1 cellular context compared by ENCODE assay signal in the genomic region with DNA sequence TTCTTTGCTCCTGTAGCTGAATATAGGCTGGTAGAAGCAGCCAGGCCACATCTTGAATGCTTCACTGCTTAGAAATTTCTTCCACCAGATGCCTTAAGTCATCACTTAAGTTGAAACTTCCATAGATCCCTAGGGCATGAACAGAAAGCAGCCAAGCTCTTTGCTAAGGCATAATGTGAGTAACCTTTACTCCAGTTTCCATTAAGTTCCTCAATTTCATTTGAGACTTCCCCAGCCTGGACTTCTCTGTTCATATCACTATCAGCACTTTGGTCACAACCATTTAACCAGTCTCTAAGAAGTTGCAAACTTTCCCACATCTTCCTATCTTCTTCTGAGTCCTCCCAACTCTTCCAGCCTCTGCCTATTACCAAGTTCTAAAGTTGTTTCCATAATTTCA.
TF ChIP-seq lines count a peak whose summit lies in the region.

No MANE protein-coding gene starts in this region.

TF ChIP-seq in K562, 482 proteins besides CTCF, POLR2A, EP300 and RAD21 (continued from another document):
- TF ChIP-seq ZNF143 (CRISPR knock-in tag; IDR thresholded peaks at IDR 0.05) (no peak), ESRRB (CRISPR knock-in tag; IDR thresholded peaks at IDR 0.05; ENCODE audit: borderline replicate concordance) (no peak), ZSCAN29 (IDR thresholded peaks at IDR 0.05) (no peak), ADNP (tag; IDR thresholded peaks at IDR 0.05) (no peak), GATA2 (CRISPR knock-in tag; IDR thresholded peaks at IDR 0.05) (no peak), NCOR1 (IDR thresholded peaks at IDR 0.05) (no peak), ZNF445 (CRISPR knock-in tag; IDR thresholded peaks at IDR 0.05; ENCODE audit: low read depth) (no peak)
- TF ChIP-seq, protein P1, sequence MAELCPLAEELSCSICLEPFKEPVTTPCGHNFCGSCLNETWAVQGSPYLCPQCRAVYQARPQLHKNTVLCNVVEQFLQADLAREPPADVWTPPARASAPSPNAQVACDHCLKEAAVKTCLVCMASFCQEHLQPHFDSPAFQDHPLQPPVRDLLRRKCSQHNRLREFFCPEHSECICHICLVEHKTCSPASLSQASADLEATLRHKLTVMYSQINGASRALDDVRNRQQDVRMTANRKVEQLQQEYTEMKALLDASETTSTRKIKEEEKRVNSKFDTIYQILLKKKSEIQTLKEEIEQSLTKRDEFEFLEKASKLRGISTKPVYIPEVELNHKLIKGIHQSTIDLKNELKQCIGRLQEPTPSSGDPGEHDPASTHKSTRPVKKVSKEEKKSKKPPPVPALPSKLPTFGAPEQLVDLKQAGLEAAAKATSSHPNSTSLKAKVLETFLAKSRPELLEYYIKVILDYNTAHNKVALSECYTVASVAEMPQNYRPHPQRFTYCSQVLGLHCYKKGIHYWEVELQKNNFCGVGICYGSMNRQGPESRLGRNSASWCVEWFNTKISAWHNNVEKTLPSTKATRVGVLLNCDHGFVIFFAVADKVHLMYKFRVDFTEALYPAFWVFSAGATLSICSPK (IDR thresholded peaks at IDR 0.05; ENCODE audit: borderline replicate concordance), result no peak
- TF ChIP-seq, protein P2, sequence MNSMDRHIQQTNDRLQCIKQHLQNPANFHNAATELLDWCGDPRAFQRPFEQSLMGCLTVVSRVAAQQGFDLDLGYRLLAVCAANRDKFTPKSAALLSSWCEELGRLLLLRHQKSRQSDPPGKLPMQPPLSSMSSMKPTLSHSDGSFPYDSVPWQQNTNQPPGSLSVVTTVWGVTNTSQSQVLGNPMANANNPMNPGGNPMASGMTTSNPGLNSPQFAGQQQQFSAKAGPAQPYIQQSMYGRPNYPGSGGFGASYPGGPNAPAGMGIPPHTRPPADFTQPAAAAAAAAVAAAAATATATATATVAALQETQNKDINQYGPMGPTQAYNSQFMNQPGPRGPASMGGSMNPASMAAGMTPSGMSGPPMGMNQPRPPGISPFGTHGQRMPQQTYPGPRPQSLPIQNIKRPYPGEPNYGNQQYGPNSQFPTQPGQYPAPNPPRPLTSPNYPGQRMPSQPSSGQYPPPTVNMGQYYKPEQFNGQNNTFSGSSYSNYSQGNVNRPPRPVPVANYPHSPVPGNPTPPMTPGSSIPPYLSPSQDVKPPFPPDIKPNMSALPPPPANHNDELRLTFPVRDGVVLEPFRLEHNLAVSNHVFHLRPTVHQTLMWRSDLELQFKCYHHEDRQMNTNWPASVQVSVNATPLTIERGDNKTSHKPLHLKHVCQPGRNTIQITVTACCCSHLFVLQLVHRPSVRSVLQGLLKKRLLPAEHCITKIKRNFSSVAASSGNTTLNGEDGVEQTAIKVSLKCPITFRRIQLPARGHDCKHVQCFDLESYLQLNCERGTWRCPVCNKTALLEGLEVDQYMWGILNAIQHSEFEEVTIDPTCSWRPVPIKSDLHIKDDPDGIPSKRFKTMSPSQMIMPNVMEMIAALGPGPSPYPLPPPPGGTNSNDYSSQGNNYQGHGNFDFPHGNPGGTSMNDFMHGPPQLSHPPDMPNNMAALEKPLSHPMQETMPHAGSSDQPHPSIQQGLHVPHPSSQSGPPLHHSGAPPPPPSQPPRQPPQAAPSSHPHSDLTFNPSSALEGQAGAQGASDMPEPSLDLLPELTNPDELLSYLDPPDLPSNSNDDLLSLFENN (IDR thresholded peaks at IDR 0.05; ENCODE audit: low read depth in 2 of 2, low read length in 2 of 2), result no peak
TF ChIP-seq in K562: peak in this region for 0.
